Comparison of ENCODE assay signal across 8 cellular contexts in genomic region chr9:128771094-128771721, GRCh38. TPM values are rescaled to one million over a fixed set of nuclear protein-coding genes. Genes with fewer than 3 reads are reported as not detected.
A peak's percentile ranks its signal among the peaks of the same experiment; 100 is the strongest.
DNase-seq lines count a peak whose midpoint lies in the region; ATAC-seq and TF ChIP-seq lines count a peak whose summit lies in the region.

No MANE protein-coding gene starts in this region.

- peak; percentile 27 for ATAC-seq in GM21619 (IDR thresholded peaks at IDR 0.05; ENCODE audit: unreplicated experiment)
- ATAC-seq in stimulated activated memory B cell treated with anti-CD40 and anti-IgM and Interleukin-4, amounts not matched to agents 10 μg/mL and 1 μg/mL and 100 μg/mL, for 72 hours: peak; percentile 53

- peaks cover 17% of the 10 kb centered on the region for H3K36me3 Mint-ChIP-seq in stimulated activated memory B cell treated with anti-CD40 and anti-IgM and Interleukin-4, amounts not matched to agents 10 μg/mL and 1 μg/mL and 100 μg/mL, for 72 hours

- peak overlapping the region; percentile 88 for H3K9ac ChIP-seq in Karpas-422 (ENCODE audit: low read length)

- H3K79me2 ChIP-seq in Karpas-422 (ENCODE audit: low read length): peaks cover 33% of the 10 kb centered on the region

- no peaks in the 10 kb centered on the region for H3K27me3 Mint-ChIP-seq in stimulated activated memory B cell treated with anti-CD40 and anti-IgM and Interleukin-4, amounts not matched to agents 10 μg/mL and 1 μg/mL and 100 μg/mL, for 72 hours

- H3K4me3 Mint-ChIP-seq in stimulated activated memory B cell treated with anti-CD40 and anti-IgM and Interleukin-4, amounts not matched to agents 10 μg/mL and 1 μg/mL and 100 μg/mL, for 72 hours: peak overlapping the region; percentile 89

- H3K9me3 ChIP-seq in Karpas-422 (ENCODE audit: low read length): no peaks in the 10 kb centered on the region; the same call in 1 of the 2 replicates

- H3K9me2 ChIP-seq in Karpas-422 (replicated peaks; ENCODE audit: insufficient read depth, low read length): no peaks in the 10 kb centered on the region

- no peaks in the 10 kb centered on the region for H3K27me3 ChIP-seq in Karpas-422 (ENCODE audit: low read length)

- no peaks in the 10 kb centered on the region for H4K20me1 ChIP-seq in Karpas-422 (ENCODE audit: insufficient read depth, low read depth, low read length)

- H3K27ac ChIP-seq in Karpas-422 (ENCODE audit: low read length): peak overlapping the region; percentile 16

- H2AFZ ChIP-seq in Karpas-422 (ENCODE audit: low read length): no peak overlapping the region

- no peaks in the 10 kb centered on the region for H3K36me3 ChIP-seq in Karpas-422 (ENCODE audit: insufficient read depth, low read length)

- H3K4me1 ChIP-seq in Karpas-422 (ENCODE audit: low read length): peaks cover 15% of the 10 kb centered on the region

- in situ Hi-C loops in astrocyte of the spinal cord (cut with HindIII; ENCODE audit: low sequenced_read_pairs): no loop called here

- peaks cover 39% of the 10 kb centered on the region for H3K4me1 Mint-ChIP-seq in stimulated activated memory B cell treated with anti-CD40 and anti-IgM and Interleukin-4, amounts not matched to agents 10 μg/mL and 1 μg/mL and 100 μg/mL, for 72 hours

- peaks cover 6% of the 10 kb centered on the region for H3K9me3 Mint-ChIP-seq in stimulated activated memory B cell treated with anti-CD40 and anti-IgM and Interleukin-4, amounts not matched to agents 10 μg/mL and 1 μg/mL and 100 μg/mL, for 72 hours

- H3K27ac Mint-ChIP-seq in stimulated activated memory B cell treated with anti-CD40 and anti-IgM and Interleukin-4, amounts not matched to agents 10 μg/mL and 1 μg/mL and 100 μg/mL, for 72 hours: peak overlapping the region; percentile 88

- DNase-seq in EL (peak; percentile 36), Karpas-422 (no peak), astrocyte of the spinal cord (ENCODE audit: low read depth, low spot score) (no peak), inferior parietal cortex (ENCODE audit: extremely low spot score) (peak; percentile 14), COLO829 (ENCODE audit: low spot score) (no peak)
- DNase-seq in stimulated activated CD4-positive, alpha-beta T cell treated with anti-CD3 and anti-CD28 coated beads, Interleukin-4, amount 100 ng/mL, for 4 hours: no peak

- peak overlapping the region; percentile 98 for H3K4me3 ChIP-seq in Karpas-422 (ENCODE audit: low read length)
- peak overlapping the region; percentile 72 for H3K4me3 ChIP-seq in astrocyte of the spinal cord (ENCODE audit: low read depth, low read length)

- H3K4me2 ChIP-seq in Karpas-422 (ENCODE audit: low read depth, low read length, poor library complexity, severe bottlenecking): peak overlapping the region; percentile 83

- no peak for TF ChIP-seq CTCF in astrocyte of the spinal cord (IDR thresholded peaks at IDR 0.05; ENCODE audit: low read depth, low read length)

RNA-seq across cellular contexts. Expression of gene ZER1, which starts 0.5 kb away (rescaled TPM):
- total RNA-seq in Karpas-422 (2014; rRNA removed; shearing (Covaris generic); ENCODE audit: low replicate concordance): 25.4 and 25.6 TPM in 2 replicates

RNA-seq across cellular contexts. Expression of gene TBC1D13, which starts 15.8 kb away (rescaled TPM):
- total RNA-seq in Karpas-422 (2014; rRNA removed; shearing (Covaris generic); ENCODE audit: low replicate concordance): 6.7 and 9.5 TPM in 2 replicates

RNA-seq across cellular contexts. Expression of gene ENDOG, which starts 47.1 kb away (rescaled TPM):
- total RNA-seq in Karpas-422 (2014; rRNA removed; shearing (Covaris generic); ENCODE audit: low replicate concordance): 17.6 and 60.4 TPM in 2 replicates

RNA-seq across cellular contexts. Expression of gene ZDHHC12, which starts 47.3 kb away (rescaled TPM):
- total RNA-seq in Karpas-422 (2014; rRNA removed; shearing (Covaris generic); ENCODE audit: low replicate concordance): 29.3 and 47.6 TPM in 2 replicates

RNA-seq across cellular contexts. Expression of gene SPOUT1, which starts 58.4 kb away (rescaled TPM):
- total RNA-seq in Karpas-422 (2014; rRNA removed; shearing (Covaris generic); ENCODE audit: low replicate concordance): 28.6 and 42.5 TPM in 2 replicates

Comparison
In these comparisons a context has a peak if more than half of its experiments do, and no peak if none do; other contexts are left out.
1. DNase-seq: peak in EL (single experiment) and inferior parietal cortex (single experiment); none in Karpas-422 (single experiment), astrocyte of the spinal cord (single experiment), COLO829 (single experiment) and stimulated activated CD4-positive, alpha-beta T cell treated with anti-CD3 and anti-CD28 coated beads, Interleukin-4, amount 100 ng/mL, for 4 hours (0 of 2).